Comparison of ENCODE assay signal across 18 cellular contexts in genomic region chr7:112132123-112132694, GRCh38.
DNase-seq lines count a peak whose midpoint lies in the region; ATAC-seq and TF ChIP-seq lines count a peak whose summit lies in the region.
"Had no signal": no experiment of that assay in that cellular context is flagged by ENCODE, and none has a peak within 500 bp of the region (broad histone marks: within the 10 kb centered on the region; RNA-seq: fewer than 3 reads in every experiment).

No MANE protein-coding gene starts in this region.

- no peak overlapping the region for H3K27ac Mint-ChIP-seq in activated naive CD4-positive, alpha-beta T cell treated with anti-CD3 and anti-CD28 coated beads, Interleukin-2, amount 10 ng/mL, durations not matched to agents 7 days and 5 days
- no peak overlapping the region for H3K27ac Mint-ChIP-seq in mesothelial cell of epicardium
- H3K27ac Mint-ChIP-seq: activated B cell treated with CpG ODN at 0.5 μM for 24 hours; IgD-negative memory B cell; naive thymus-derived CD8-positive, alpha-beta T cell had no signal

- ATAC-seq in heart right ventricle = peak in 4 of 8 donors; percentile 8 to 47 (median 44)
- ATAC-seq: naive thymus-derived CD8-positive, alpha-beta T cell; PC-3 had no signal

- 49 to 64% methylated on average over 3 of the region's 3 CpGs for WGBS in heart right ventricle, 2 donors

- CTCF ChIA-PET in activated naive CD4-positive, alpha-beta T cell treated with anti-CD3 and anti-CD28 coated beads, Interleukin-2, amount 10 ng/mL, durations not matched to agents 7 days and 5 days (lab: Charles Lee) = no interaction called here

- TF ChIP-seq CTCF in heart right ventricle (IDR thresholded peaks at IDR 0.05) (no peak), fibroblast of pulmonary artery (IDR thresholded peaks at IDR 0.05; ENCODE audit: low read length, missing control alignments) (no peak), neural cell (IDR thresholded peaks at IDR 0.05; ENCODE audit: poor library complexity, severe bottlenecking) (no peak), mesothelial cell of epicardium (IDR thresholded peaks at IDR 0.05; ENCODE audit: unreplicated experiment) (no peak)

- H3K36me3 Mint-ChIP-seq in activated naive CD4-positive, alpha-beta T cell treated with anti-CD3 and anti-CD28 coated beads, Interleukin-2, amount 10 ng/mL, durations not matched to agents 7 days and 5 days = no peaks in the 10 kb centered on the region
- no peaks in the 10 kb centered on the region for H3K36me3 Mint-ChIP-seq in mesothelial cell of epicardium
- H3K36me3 Mint-ChIP-seq: IgD-negative memory B cell; naive thymus-derived CD8-positive, alpha-beta T cell had no signal

- no peak for TF ChIP-seq EP300 in neural cell (conservative IDR thresholded peaks at IDR 0.05; ENCODE audit: poor library complexity, severe bottlenecking)

- no peaks in the 10 kb centered on the region for H3K27me3 ChIP-seq in heart right ventricle
- no peaks in the 10 kb centered on the region for H3K27me3 ChIP-seq in neural cell (ENCODE audit: insufficient read depth, low read depth, low read length)

- H3K4me3 ChIP-seq in heart right ventricle = no peak overlapping the region
- H3K4me3 ChIP-seq in fibroblast of pulmonary artery (replicated peaks; ENCODE audit: low read depth, low read length) = no peak overlapping the region
- H3K4me3 ChIP-seq in neural cell (ENCODE audit: low read length) = no peak overlapping the region

- no peak for TF ChIP-seq RAD21 in neural cell (conservative IDR thresholded peaks at IDR 0.05)

- H3K9me3 Mint-ChIP-seq in activated naive CD4-positive, alpha-beta T cell treated with anti-CD3 and anti-CD28 coated beads, Interleukin-2, amount 10 ng/mL, durations not matched to agents 7 days and 5 days = no peaks in the 10 kb centered on the region
- no peaks in the 10 kb centered on the region for H3K9me3 Mint-ChIP-seq in mesothelial cell of epicardium
- H3K9me3 Mint-ChIP-seq: activated B cell treated with CpG ODN at 0.5 μM for 24 hours, IgD-negative memory B cell had no signal

- H3K36me3 ChIP-seq in heart right ventricle = no peaks in the 10 kb centered on the region
- H3K36me3 ChIP-seq in neural cell (ENCODE audit: insufficient read depth, low read length) = no peaks in the 10 kb centered on the region

- no peaks in the 10 kb centered on the region for H3K4me1 Mint-ChIP-seq in activated naive CD4-positive, alpha-beta T cell treated with anti-CD3 and anti-CD28 coated beads, Interleukin-2, amount 10 ng/mL, durations not matched to agents 7 days and 5 days
- peaks cover 29% of the 10 kb centered on the region for H3K4me1 Mint-ChIP-seq in mesothelial cell of epicardium
- H3K4me1 Mint-ChIP-seq: activated B cell treated with CpG ODN at 0.5 μM for 24 hours; IgD-negative memory B cell; naive thymus-derived CD8-positive, alpha-beta T cell had no signal

- intact Hi-C loops in heart right ventricle (cut with DNase I) = loop anchor here in 3 of 10 donors (1.0 to 10.0 kb wide), 4 partner anchors 32 to 257 kb away; partner anchors contain the start of genes DOCK4 (in 1 of the 3) and ZNF277 (in 1 of the 3)
- intact Hi-C loops in cardiac septum (cut with DNase I) = no loop called here

- no peaks in the 10 kb centered on the region for H3K27me3 Mint-ChIP-seq in activated naive CD4-positive, alpha-beta T cell treated with anti-CD3 and anti-CD28 coated beads, Interleukin-2, amount 10 ng/mL, durations not matched to agents 7 days and 5 days
- no peaks in the 10 kb centered on the region for H3K27me3 Mint-ChIP-seq in mesothelial cell of epicardium (ENCODE audit: low read depth)
- H3K27me3 Mint-ChIP-seq: activated B cell treated with CpG ODN at 0.5 μM for 24 hours, brain, IgD-negative memory B cell had no signal

- no peak overlapping the region for H3K4me3 Mint-ChIP-seq in activated naive CD4-positive, alpha-beta T cell treated with anti-CD3 and anti-CD28 coated beads, Interleukin-2, amount 10 ng/mL, durations not matched to agents 7 days and 5 days
- H3K4me3 Mint-ChIP-seq in mesothelial cell of epicardium = no peak overlapping the region
- H3K4me3 Mint-ChIP-seq: activated B cell treated with CpG ODN at 0.5 μM for 24 hours; brain; IgD-negative memory B cell; naive thymus-derived CD8-positive, alpha-beta T cell had no signal

- no peak overlapping the region for H2AFZ ChIP-seq in neural cell (ENCODE audit: low read depth, low read length)

- H3K4me2 ChIP-seq in neural cell (ENCODE audit: low read length) = no peak overlapping the region

- H3K4me1 ChIP-seq in heart right ventricle = peaks cover 5 to 85% (median 59%) of the 10 kb centered on the region in 9 donors

- H3K27ac ChIP-seq in heart right ventricle = peak overlapping the region in 9 of 10 donors; percentile 32 to 80 (median 59)
- H3K27ac ChIP-seq in neural cell (ENCODE audit: low read length) = peak overlapping the region; percentile 9

- H3K9me3 ChIP-seq in heart right ventricle = no peaks in the 10 kb centered on the region
- no peaks in the 10 kb centered on the region for H3K9me3 ChIP-seq in neural cell (ENCODE audit: low read length)

- H3F3A ChIP-seq in neural cell (ENCODE audit: insufficient read depth, low read length, poor library complexity, severe bottlenecking) = no peaks in the 10 kb centered on the region

- DNase-seq in heart right ventricle (no peak), cardiac septum (ENCODE audit: low spot score) (no peak), fibroblast of pulmonary artery (ENCODE audit: low read depth) (peak; percentile 20), mesothelial cell of epicardium (ENCODE audit: low spot score in 2 of 2, unreplicated experiment in 2 of 2) (no peak), HUDEP-2 (lab: John Stamatoyannopoulos, UW; ENCODE audit: unreplicated experiment in 76 of 76) (no peak), cortex of kidney (lab: John Stamatoyannopoulos, UW) (no peak)
- DNase-seq in activated naive CD4-positive, alpha-beta T cell treated with anti-CD3 and anti-CD28 coated beads, Interleukin-2, amount 10 ng/mL, durations not matched to agents 7 days and 5 days = no peak
- DNase-seq: activated B cell treated with CpG ODN at 0.5 μM for 24 hours; activated gamma-delta T cell treated with Interleukin-2 at 50 U/mL for 16 hours; kidney glomerular epithelial cell; naive thymus-derived CD8-positive, alpha-beta T cell; NCI-H1436; NCI-H446; PC-3; stimulated activated CD4-positive, alpha-beta T cell treated with anti-CD3 and anti-CD28 coated beads, Interleukin-4, amount 100 ng/mL, for 1 hour had no signal

- H3K9ac ChIP-seq in neural cell (ENCODE audit: low read length) = no peak overlapping the region

- H4K20me1 ChIP-seq in neural cell (ENCODE audit: insufficient read depth) = no peaks in the 10 kb centered on the region

- no peaks in the 10 kb centered on the region for H3K79me2 ChIP-seq in neural cell (replicated peaks; ENCODE audit: insufficient read depth, low read length)

- H3K9me2 ChIP-seq in neural cell (ENCODE audit: insufficient read depth, low read length) = no peaks in the 10 kb centered on the region

TF ChIP-seq in neural cell, 6 proteins besides CTCF, POLR2A, EP300 and RAD21:
- TF ChIP-seq POLR2AphosphoS5 (IDR thresholded peaks at IDR 0.05) = peak; percentile 22
- no peak for TF ChIP-seq EZH2 (IDR thresholded peaks at IDR 0.05; ENCODE audit: borderline replicate concordance, insufficient read depth, low read length, poor library complexity, severe bottlenecking)
- peak; percentile 48 for TF ChIP-seq REST (IDR thresholded peaks at IDR 0.05; ENCODE audit: borderline replicate concordance)
- TF ChIP-seq SMC3 (conservative IDR thresholded peaks at IDR 0.05; ENCODE audit: poor library complexity) = no peak
